In the genomic region with DNA sequence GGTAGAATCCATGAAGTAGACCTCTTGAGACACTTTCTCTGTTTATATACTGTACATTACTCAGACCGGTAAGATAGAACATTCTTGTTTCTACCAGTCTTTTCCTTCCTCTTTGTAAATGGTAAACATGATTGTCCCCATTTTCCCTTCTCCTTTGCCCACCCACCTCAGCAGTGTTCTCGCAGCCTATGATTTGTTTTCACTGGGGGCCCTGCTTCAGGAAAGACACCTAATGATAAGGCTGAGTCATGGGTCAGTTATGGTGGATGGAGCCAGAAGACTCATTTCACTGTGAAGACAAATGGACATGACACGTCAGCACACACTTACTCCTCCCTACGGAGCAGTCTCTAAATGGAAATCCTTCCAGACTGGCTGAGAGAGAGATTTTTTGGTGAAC, we compare ENCODE assay signal across 15 cellular contexts. TPM values are rescaled to one million over a fixed set of nuclear protein-coding genes. Genes with fewer than 3 reads are reported as not detected.
DNase-seq lines count a peak whose midpoint lies in the region; ATAC-seq and TF ChIP-seq lines count a peak whose summit lies in the region.
"Had no signal": no experiment of that assay in that cellular context is flagged by ENCODE, and none has a peak within 500 bp of the region (broad histone marks: within the 10 kb centered on the region; RNA-seq: fewer than 3 reads in every experiment).

No MANE protein-coding gene starts in this region.

- DNase-seq in activated CD8-positive, alpha-beta memory T cell treated with anti-CD3 and anti-CD28 coated beads, Interleukin-2, amount 50 U/mL, for 48 hours, result peak; percentile 23
- no peak for DNase-seq in activated CD8-positive, alpha-beta memory T cell treated with anti-CD3 and anti-CD28 coated beads, Interleukin-2, amount 10 ng/mL, durations not matched to agents 7 days and 5 days
- DNase-seq in RPMI7951 (ENCODE audit: low read depth) (peak; percentile 79), fibroblast of mammary gland (ENCODE audit: low read depth) (peak; percentile 92), pulmonary artery endothelial cell (ENCODE audit: low read depth, low spot score) (peak; percentile 58), esophagus muscularis mucosa (ENCODE audit: extremely low spot score) (no peak), DMS153 treated with DMSO at 0.1 percent for 48 hours (lab: John Stamatoyannopoulos, UW; ENCODE audit: unreplicated experiment) (no peak)
- DNase-seq: 8988T, GOT3, immature natural killer cell, KG1, NCI-H2029 treated with DMSO at 0.1 percent for 48 hours, stomach had no signal

- H3K9me3 Mint-ChIP-seq in activated CD8-positive, alpha-beta memory T cell treated with anti-CD3 and anti-CD28 coated beads, Interleukin-2, amount 10 ng/mL, durations not matched to agents 7 days and 5 days (ENCODE audit: low read depth), result no peaks in the 10 kb centered on the region
- H3K9me3 Mint-ChIP-seq: immature natural killer cell; T-helper 2 cell treated with Interferon-gamma antibody and Interleukin-4, amounts not matched to agents 5 μg/mL and 100 μg/mL, for 36 hours had no signal

- H3K4me1 ChIP-seq in esophagus muscularis mucosa, result no peaks in the 10 kb centered on the region
- H3K4me1 ChIP-seq: stomach had no signal

- no peak overlapping the region for H3K4me3 ChIP-seq in fibroblast of mammary gland (ENCODE audit: control insufficient read depth, low read depth, low read length)
- H3K4me3 ChIP-seq in esophagus muscularis mucosa, result no peak overlapping the region
- H3K4me3 ChIP-seq: stomach had no signal

- H3K36me3 Mint-ChIP-seq in activated CD8-positive, alpha-beta memory T cell treated with anti-CD3 and anti-CD28 coated beads, Interleukin-2, amount 10 ng/mL, durations not matched to agents 7 days and 5 days, result peaks cover 72% of the 10 kb centered on the region

- no peaks in the 10 kb centered on the region for H3K27me3 ChIP-seq in esophagus muscularis mucosa
- H3K27me3 ChIP-seq: stomach had no signal

- H3K9me3 ChIP-seq in esophagus muscularis mucosa, result no peaks in the 10 kb centered on the region
- H3K9me3 ChIP-seq: stomach had no signal

- intact Hi-C loops in esophagus muscularis mucosa (cut with DNase I), result no loop called here

- no peak for TF ChIP-seq CTCF in fibroblast of mammary gland (conservative IDR thresholded peaks at IDR 0.05; ENCODE audit: control insufficient read depth, insufficient read depth, low read depth, low read length)
- no peak for TF ChIP-seq CTCF in esophagus muscularis mucosa (IDR thresholded peaks at IDR 0.05)

- no peak overlapping the region for H3K27ac ChIP-seq in esophagus muscularis mucosa (replicated peaks in 1 of 4)
- H3K27ac ChIP-seq: stomach had no signal

- ATAC-seq in activated CD8-positive, alpha-beta memory T cell treated with anti-CD3 and anti-CD28 coated beads, Interleukin-2, amount 10 ng/mL, durations not matched to agents 7 days and 5 days, result no peak
- ATAC-seq in GM18907 (IDR thresholded peaks at IDR 0.05; ENCODE audit: unreplicated experiment), result no peak

- peaks cover 5 to 48% (median 36%) of the 10 kb centered on the region in 4 donors for H3K36me3 ChIP-seq in esophagus muscularis mucosa

- no peak overlapping the region for H3K4me3 Mint-ChIP-seq in activated CD8-positive, alpha-beta memory T cell treated with anti-CD3 and anti-CD28 coated beads, Interleukin-2, amount 10 ng/mL, durations not matched to agents 7 days and 5 days
- H3K4me3 Mint-ChIP-seq: immature natural killer cell; T-helper 2 cell treated with Interferon-gamma antibody and Interleukin-4, amounts not matched to agents 5 μg/mL and 100 μg/mL, for 36 hours had no signal

- no peak overlapping the region for H3K27ac Mint-ChIP-seq in activated CD8-positive, alpha-beta memory T cell treated with anti-CD3 and anti-CD28 coated beads, Interleukin-2, amount 10 ng/mL, durations not matched to agents 7 days and 5 days

- peaks cover 10% of the 10 kb centered on the region for H3K4me1 Mint-ChIP-seq in activated CD8-positive, alpha-beta memory T cell treated with anti-CD3 and anti-CD28 coated beads, Interleukin-2, amount 10 ng/mL, durations not matched to agents 7 days and 5 days

- H3K27me3 Mint-ChIP-seq in activated CD8-positive, alpha-beta memory T cell treated with anti-CD3 and anti-CD28 coated beads, Interleukin-2, amount 10 ng/mL, durations not matched to agents 7 days and 5 days, result no peaks in the 10 kb centered on the region

- WGBS in esophagus muscularis mucosa, result 49% methylated on average over 4 of the region's 4 CpGs

- no peak for TF ChIP-seq EP300 in esophagus muscularis mucosa (IDR thresholded peaks at IDR 0.05)

- TF ChIP-seq POLR2A in esophagus muscularis mucosa (IDR thresholded peaks at IDR 0.05; ENCODE audit: low read depth), result no peak

- CTCF ChIA-PET in activated CD8-positive, alpha-beta memory T cell treated with anti-CD3 and anti-CD28 coated beads, Interleukin-2, amount 10 ng/mL, durations not matched to agents 7 days and 5 days (lab: Charles Lee), result interaction anchor here (1.4 kb wide), 1 partner anchor 406 kb away, joined by 4 read pairs; no protein-coding TSS in a partner anchor

RNA-seq across cellular contexts. Expression of gene CENPO, which starts 23.7 kb away (rescaled TPM):
- 10 to 100 TPM; 55.4 to 57.4 TPM for total RNA-seq in activated CD8-positive, alpha-beta memory T cell treated with anti-CD3 and anti-CD28 coated beads, Interleukin-2, amount 10 ng/mL, durations not matched to agents 7 days and 5 days
- total RNA-seq in RPMI7951 (2014; rRNA removed; shearing (Covaris generic)), result 40.9 and 44.9 TPM in 2 replicates
- total RNA-seq in pulmonary artery endothelial cell, result 18.7 and 32.6 TPM in 2 replicates
- total RNA-seq in esophagus muscularis mucosa, result 1 to 10 TPM; 1.2 to 2.7 (median 1.4) TPM

RNA-seq across cellular contexts. Expression of gene PTRHD1, which starts 23.7 kb away (rescaled TPM):
- 10 to 100 TPM; 17.9 to 29.3 TPM for total RNA-seq in activated CD8-positive, alpha-beta memory T cell treated with anti-CD3 and anti-CD28 coated beads, Interleukin-2, amount 10 ng/mL, durations not matched to agents 7 days and 5 days
- 56.4 and 72.4 TPM in 2 replicates for total RNA-seq in RPMI7951 (2014; rRNA removed; shearing (Covaris generic))
- total RNA-seq in pulmonary artery endothelial cell (24.6 and 31.0 TPM in 2 replicates), esophagus muscularis mucosa (10 to 100 TPM in 3 of 4 donors, 1 to 10 TPM in 1; 8.1 to 20.4 (median 15.6) TPM)

Comparison
In these comparisons a context has a peak if more than half of its experiments do, and no peak if none do; other contexts are left out.
1. DNase-seq: peak in activated CD8-positive, alpha-beta memory T cell treated with anti-CD3 and anti-CD28 coated beads, Interleukin-2, amount 50 U/mL, for 48 hours (single experiment), RPMI7951 (single experiment), fibroblast of mammary gland (single experiment) and pulmonary artery endothelial cell (single experiment); none in activated CD8-positive, alpha-beta memory T cell treated with anti-CD3 and anti-CD28 coated beads, Interleukin-2, amount 10 ng/mL, durations not matched to agents 7 days and 5 days (single experiment), esophagus muscularis mucosa (single experiment) and DMS153 treated with DMSO at 0.1 percent for 48 hours (single experiment).